In the genomic region with DNA sequence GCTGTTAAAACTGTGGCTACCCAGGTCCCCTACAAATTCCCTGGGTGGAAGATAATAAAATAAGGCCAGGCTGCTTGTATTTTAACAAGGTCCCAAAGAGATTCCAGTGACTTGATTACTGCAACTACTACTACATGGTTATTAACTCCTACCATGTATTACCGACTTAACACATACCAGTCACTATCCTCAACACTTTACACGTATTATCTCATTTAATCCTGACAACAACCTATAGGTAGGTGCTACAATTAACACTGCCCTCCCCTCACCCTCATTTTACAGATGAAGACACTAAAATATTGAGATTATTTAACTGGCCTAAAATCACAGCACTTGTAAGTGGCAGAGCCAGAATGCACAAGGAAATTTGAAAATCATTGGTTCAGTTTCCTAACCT, we compare ENCODE assay signal across 34 cellular contexts.
"Had no signal": no experiment of that assay in that cellular context is flagged by ENCODE, and none has a peak within 500 bp of the region (broad histone marks: within the 10 kb centered on the region; RNA-seq: fewer than 3 reads in every experiment).

No MANE protein-coding gene starts in this region.

- H3K27me3 Mint-ChIP-seq: activated CD4-positive, alpha-beta T cell treated with anti-CD3 and anti-CD28 coated beads, Interleukin-2, amount 10 ng/mL, durations not matched to agents 24 days and 14 days; activated naive CD4-positive, alpha-beta T cell treated with anti-CD3 and anti-CD28 coated beads, Interleukin-2, amount 10 ng/mL, durations not matched to agents 7 days and 5 days; activated naive CD8-positive, alpha-beta T cell; activated naive CD8-positive, alpha-beta T cell treated with anti-CD3 and anti-CD28 coated beads, Interleukin-2, amount 50 U/mL, for 24 hours had no signal

- H3K4me3 ChIP-seq: PC-9 had no signal

- H3K4me3 Mint-ChIP-seq: activated CD4-positive, alpha-beta T cell treated with anti-CD3 and anti-CD28 coated beads, Interleukin-2, amount 10 ng/mL, durations not matched to agents 24 days and 14 days; activated CD8-positive, alpha-beta T cell treated with anti-CD3 and anti-CD28 coated beads, Interleukin-2, amount 10 ng/mL, durations not matched to agents 7 days and 5 days; activated naive CD4-positive, alpha-beta T cell treated with anti-CD3 and anti-CD28 coated beads, Interleukin-2, amount 10 ng/mL, durations not matched to agents 7 days and 5 days; activated naive CD8-positive, alpha-beta T cell; activated naive CD8-positive, alpha-beta T cell treated with anti-CD3 and anti-CD28 coated beads, Interleukin-2, amount 50 U/mL, for 24 hours; activated T-cell treated with anti-CD3 and anti-CD28 coated beads, Interleukin-2, amount 50 U/mL, for 4 hours had no signal

- H3K27ac ChIP-seq: PC-9, RWPE1, VCaP had no signal

- DNase-seq: activated CD4-positive, alpha-beta T cell treated with anti-CD3 and anti-CD28 coated beads for 1 hour; activated CD4-positive, alpha-beta T cell treated with anti-CD3 and anti-CD28 coated beads, Interleukin-2, amount 10 ng/mL, durations not matched to agents 24 days and 14 days; activated CD4-positive, alpha-beta T cell treated with anti-CD3 and anti-CD28 coated beads, Interleukin-2, amount 50 U/mL, for 48 hours; activated CD4-positive, CD25-positive, alpha-beta regulatory T cell; activated CD8-positive, alpha-beta T cell treated with anti-CD3 and anti-CD28 coated beads, Interleukin-2, amount 10 ng/mL, durations not matched to agents 7 days and 5 days; activated effector memory CD4-positive, alpha-beta T cell treated with Interleukin-2 at 50 U/mL for 16 hours; activated naive CD4-positive, alpha-beta T cell treated with anti-CD3 and anti-CD28 coated beads, Interleukin-2, amount 10 ng/mL, durations not matched to agents 7 days and 5 days; activated naive CD8-positive, alpha-beta T cell treated with anti-CD3 and anti-CD28 coated beads, Interleukin-2, amount 50 U/mL, for 24 hours; activated T-cell treated with anti-CD3 and anti-CD28 coated beads, Interleukin-2, amount 50 U/mL, for 4 hours; anterior cingulate cortex; caudate nucleus; Kasumi-1; KG1; NCI-H1092 treated with DMSO at 0.1 percent for 48 hours; NCI-H1417; NCI-H146; NCI-H187; NCI-H2029 treated with DMSO at 0.1 percent for 48 hours; NCI-H2107; NCI-H2171; NCI-H510A; NCI-H526; NCI-H748 treated with DMSO at 0.1 percent for 48 hours; NK-92 treated with Interleukin-12 subunit alpha and Interleukin-12 subunit beta, amount 100 ng/mL, for 24 hours; PC-9; SIG-M5; T-helper 1 cell; T-helper 2 cell; T-helper 9 cell had no signal

- H2AFZ ChIP-seq: PC-9 had no signal

- ATAC-seq: activated CD8-positive, alpha-beta T cell treated with anti-CD3 and anti-CD28 coated beads, Interleukin-2, amount 10 ng/mL, durations not matched to agents 7 days and 5 days; activated naive CD8-positive, alpha-beta T cell treated with anti-CD3 and anti-CD28 coated beads, Interleukin-2, amount 50 U/mL, for 24 hours; activated T-cell treated with anti-CD3 and anti-CD28 coated beads, Interleukin-2, amount 50 U/mL, for 4 hours; Right ventricle myocardium inferior; SK-N-SH treated with all-trans-retinoic acid at 6 μM for 48 hours had no signal

- H3K27ac Mint-ChIP-seq: activated CD4-positive, alpha-beta T cell treated with anti-CD3 and anti-CD28 coated beads, Interleukin-2, amount 10 ng/mL, durations not matched to agents 24 days and 14 days; activated CD8-positive, alpha-beta T cell treated with anti-CD3 and anti-CD28 coated beads, Interleukin-2, amount 10 ng/mL, durations not matched to agents 7 days and 5 days; activated naive CD4-positive, alpha-beta T cell treated with anti-CD3 and anti-CD28 coated beads, Interleukin-2, amount 10 ng/mL, durations not matched to agents 7 days and 5 days; activated naive CD8-positive, alpha-beta T cell; activated naive CD8-positive, alpha-beta T cell treated with anti-CD3 and anti-CD28 coated beads, Interleukin-2, amount 50 U/mL, for 24 hours had no signal

- H3K9me3 Mint-ChIP-seq: activated CD4-positive, alpha-beta T cell treated with anti-CD3 and anti-CD28 coated beads, Interleukin-2, amount 10 ng/mL, durations not matched to agents 24 days and 14 days; activated naive CD8-positive, alpha-beta T cell treated with anti-CD3 and anti-CD28 coated beads, Interleukin-2, amount 50 U/mL, for 24 hours; activated T-cell treated with anti-CD3 and anti-CD28 coated beads, Interleukin-2, amount 50 U/mL, for 4 hours had no signal

- H3K4me2 ChIP-seq: PC-9 had no signal
